ENCODE assay signal across 25 cellular contexts in genomic region chrX:39399387-39399786, GRCh38.
"Had no signal": no experiment of that assay in that cellular context is flagged by ENCODE, and none has a peak within 500 bp of the region (broad histone marks: within the 10 kb centered on the region; RNA-seq: fewer than 3 reads in every experiment).

No MANE protein-coding gene starts in this region.

- H3K36me3 ChIP-seq: heart left ventricle, pancreas, spleen had no signal

- H3K4me1 ChIP-seq: heart left ventricle, pancreas, psoas muscle, spleen had no signal

- H3K9me3 Mint-ChIP-seq: central memory CD8-positive, alpha-beta T cell; immature natural killer cell; T-helper 1 cell treated with Interleukin-12 subunit alpha and Interleukin-12 subunit beta and Interleukin-4 antibody, amounts not matched to agents 30 μg/mL and 1 μg/mL, for 36 hours had no signal

- H3K27ac Mint-ChIP-seq: activated naive CD4-positive, alpha-beta T cell treated with anti-CD3 and anti-CD28 coated beads, Interleukin-2, amount 50 U/mL, for 72 hours; activated T-cell treated with anti-CD3 and anti-CD28 coated beads, Interleukin-2, amount 50 U/mL, for 72 hours; immature natural killer cell; naive B cell; T-helper 1 cell treated with Interleukin-12 subunit alpha and Interleukin-12 subunit beta and Interleukin-4 antibody, amounts not matched to agents 30 μg/mL and 1 μg/mL, for 36 hours; type B pancreatic cell had no signal

- H3K9me3 ChIP-seq: heart left ventricle, pancreas, psoas muscle, spleen had no signal

- H3K36me3 Mint-ChIP-seq: immature natural killer cell, naive B cell, type B pancreatic cell had no signal

- FAIRE-seq: bronchial epithelial cell, pancreas, TTC549 had no signal

- H3K4me3 Mint-ChIP-seq: activated T-cell treated with anti-CD3 and anti-CD28 coated beads, Interleukin-2, amount 50 U/mL, for 72 hours; central memory CD8-positive, alpha-beta T cell; immature natural killer cell; naive B cell; T-helper 1 cell treated with Interleukin-12 subunit alpha and Interleukin-12 subunit beta and Interleukin-4 antibody, amounts not matched to agents 30 μg/mL and 1 μg/mL, for 36 hours; type B pancreatic cell had no signal

- ATAC-seq: activated naive CD4-positive, alpha-beta T cell treated with anti-CD3 and anti-CD28 coated beads, Interleukin-2, amount 50 U/mL, for 72 hours; activated T-cell treated with anti-CD3 and anti-CD28 coated beads, Interleukin-2, amount 50 U/mL, for 72 hours; psoas muscle had no signal

- DNase-seq: activated CD4-positive, alpha-beta T cell treated with anti-CD3 and anti-CD28 coated beads for 4 hours; activated CD4-positive, alpha-beta T cell treated with anti-CD3 and anti-CD28 coated beads, Interleukin-2, amount 50 U/mL, for 4 hours; activated naive CD4-positive, alpha-beta T cell; activated T-cell treated with anti-CD3 and anti-CD28 coated beads for 4 hours; activated T-cell treated with anti-CD3 and anti-CD28 coated beads, Interleukin-2, amount 50 U/mL, for 72 hours; dorsolateral prefrontal cortex; effector memory CD4-positive, alpha-beta T cell; erythroblast; immature natural killer cell; mammary epithelial cell; naive B cell; pancreas; psoas muscle; spleen; stimulated activated naive CD4-positive, alpha-beta T cell treated with Interleukin-2 at 50 U/mL for 16 hours; SW 1271; T-helper 9 cell had no signal

- H3K27ac ChIP-seq: dorsolateral prefrontal cortex, heart left ventricle, pancreas, psoas muscle, spleen, VCaP had no signal

- H3K27me3 Mint-ChIP-seq: type B pancreatic cell had no signal

- H3K4me3 ChIP-seq: dorsolateral prefrontal cortex, pancreas, psoas muscle, spleen had no signal

- H3K4me1 Mint-ChIP-seq: central memory CD8-positive, alpha-beta T cell; immature natural killer cell; naive B cell had no signal
